In the genomic region with DNA sequence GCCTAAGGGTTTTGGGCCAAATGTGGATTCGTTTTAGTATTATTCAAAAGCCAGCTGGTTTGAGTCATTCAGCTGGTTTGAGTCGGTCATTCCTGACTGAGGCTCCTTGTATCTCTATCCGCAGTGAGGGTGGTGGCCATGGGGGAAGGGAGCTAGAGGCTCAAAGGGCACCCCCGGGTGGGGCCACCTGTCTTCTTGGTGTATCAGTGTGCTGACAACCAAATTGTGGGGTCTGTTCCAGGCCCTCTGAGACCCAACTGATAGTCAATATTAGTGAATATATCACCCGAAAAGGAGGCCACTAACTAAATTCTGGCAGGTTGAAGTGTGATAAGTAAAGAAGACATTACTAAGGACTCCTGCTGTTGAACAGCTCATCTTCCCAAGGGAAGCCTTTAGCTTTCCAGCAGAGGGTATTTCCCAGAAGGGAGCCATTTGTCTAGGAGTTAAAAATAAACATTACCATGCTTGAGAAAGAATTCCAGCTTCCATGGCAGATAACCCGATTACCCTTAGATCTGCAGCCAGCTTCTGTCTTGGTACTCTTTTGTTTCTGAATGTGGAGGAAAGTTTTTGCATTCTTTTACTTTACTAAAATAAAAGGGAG, we compare ENCODE assay signal across 11 cellular contexts.
A peak's percentile ranks its signal among the peaks of the same experiment; 100 is the strongest.
DNase-seq lines count a peak whose midpoint lies in the region; ATAC-seq, FAIRE-seq and TF ChIP-seq lines count a peak whose summit lies in the region.
"Had no signal": no experiment of that assay in that cellular context is flagged by ENCODE, and none has a peak within 500 bp of the region (broad histone marks: within the 10 kb centered on the region; RNA-seq: fewer than 3 reads in every experiment).

No MANE protein-coding gene starts in this region.

- peak overlapping the region; percentile 86 to 95 (median 93) for H3K27ac Mint-ChIP-seq in nephron
- H3K27ac Mint-ChIP-seq: IgD-negative memory B cell had no signal

- no peaks in the 10 kb centered on the region for H3K27me3 Mint-ChIP-seq in nephron (ENCODE audit: low read depth)
- H3K27me3 Mint-ChIP-seq: IgD-negative memory B cell had no signal

- peaks cover 12% of the 10 kb centered on the region for H3K9me3 Mint-ChIP-seq in nephron
- H3K9me3 Mint-ChIP-seq: activated T-cell treated with anti-CD3 and anti-CD28 coated beads, Interleukin-2, amount 50 U/mL, for 4 hours; IgD-negative memory B cell had no signal

- peak; percentile 27 for DNase-seq in COLO668 (lab: John Stamatoyannopoulos, UW; ENCODE audit: unreplicated experiment)
- peak; percentile 50 for DNase-seq in NCI-H146 treated with DMSO at 0.1 percent for 48 hours (lab: John Stamatoyannopoulos, UW; ENCODE audit: unreplicated experiment)
- DNase-seq in choroid plexus epithelial cell (ENCODE audit: low read depth), result peak; percentile 70
- DNase-seq in LoVo (ENCODE audit: low spot score), result no peak
- DNase-seq in D721Med (ENCODE audit: insufficient read length, low spot score), result no peak
- DNase-seq: activated T-cell treated with anti-CD3 and anti-CD28 coated beads, Interleukin-2, amount 50 U/mL, for 4 hours; occipital lobe had no signal

- peaks cover 5% of the 10 kb centered on the region for H3K36me3 Mint-ChIP-seq in nephron (ENCODE audit: low read depth)
- H3K36me3 Mint-ChIP-seq: IgD-negative memory B cell had no signal

- TF ChIP-seq CTCF in choroid plexus epithelial cell (conservative IDR thresholded peaks at IDR 0.05; ENCODE audit: low read depth, low read length) (no peak), nephron (IDR thresholded peaks at IDR 0.05; ENCODE audit: unreplicated experiment in 3 of 3) (no peak), D721Med (IDR thresholded peaks at IDR 0.05; ENCODE audit: insufficient read depth, missing control alignments) (no peak)

- no peak overlapping the region for H3K4me3 ChIP-seq in choroid plexus epithelial cell (ENCODE audit: low read depth, low read length)

- no peak for FAIRE-seq in D721Med (lab: Jason Lieb, UNC)

- H3K4me3 Mint-ChIP-seq in nephron, result peak overlapping the region in 1 of 3 experiments; percentile 21
- H3K4me3 Mint-ChIP-seq: activated T-cell treated with anti-CD3 and anti-CD28 coated beads, Interleukin-2, amount 50 U/mL, for 4 hours; IgD-negative memory B cell had no signal

- ATAC-seq in GM19023 (IDR thresholded peaks at IDR 0.05; ENCODE audit: unreplicated experiment) (no peak), HG03159 (IDR thresholded peaks at IDR 0.05; ENCODE audit: unreplicated experiment) (no peak)

- peaks cover 38% of the 10 kb centered on the region for H3K4me1 Mint-ChIP-seq in nephron
- H3K4me1 Mint-ChIP-seq: IgD-negative memory B cell had no signal

Comparison
In these comparisons a context has a peak if more than half of its experiments do, and no peak if none do; other contexts are left out.
1. DNase-seq: peak in COLO668 (single experiment), NCI-H146 treated with DMSO at 0.1 percent for 48 hours (single experiment) and choroid plexus epithelial cell (single experiment); none in LoVo (single experiment) and D721Med (single experiment).